ENCODE assay signal across 19 cellular contexts in the genomic region with DNA sequence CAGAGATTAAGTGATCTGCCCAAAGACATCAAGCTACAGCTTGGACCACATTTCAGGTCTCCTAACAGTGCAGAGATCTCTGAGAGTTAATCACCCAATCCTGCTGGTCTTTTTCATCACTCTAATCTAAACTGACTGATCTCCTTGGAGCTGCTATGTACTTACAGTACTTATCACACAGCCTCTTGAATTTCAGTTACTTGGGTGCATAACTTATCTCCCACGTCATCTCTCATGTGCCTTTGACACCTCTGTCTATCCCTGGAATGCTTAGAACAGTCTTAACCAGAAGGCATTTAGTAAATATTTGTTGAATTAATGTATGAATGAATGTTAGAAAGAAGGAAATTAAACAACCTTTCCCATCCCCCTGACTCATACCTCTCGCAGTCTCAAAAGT.
DNase-seq lines count a peak whose midpoint lies in the region; ATAC-seq and TF ChIP-seq lines count a peak whose summit lies in the region.
"Had no signal": no experiment of that assay in that cellular context is flagged by ENCODE, and none has a peak within 500 bp of the region (broad histone marks: within the 10 kb centered on the region; RNA-seq: fewer than 3 reads in every experiment).

No MANE protein-coding gene starts in this region.

- no peak for DNase-seq in CD4-positive, alpha-beta T cell
- peak; percentile 75 for DNase-seq in HCEC 1CT
- peak; percentile 37 for DNase-seq in SW480 (ENCODE audit: low spot score)
- peak; percentile 44 for DNase-seq in glomerular visceral epithelial cell (ENCODE audit: extremely low spot score)
- no peak for DNase-seq in effector memory CD4-positive, alpha-beta T cell
- no peak for DNase-seq in right lobe of liver
- DNase-seq in stimulated activated effector memory CD8-positive, alpha-beta T cell treated with anti-CD3 and anti-CD28 coated beads, Interleukin-12 subunit alpha, Interleukin-12 subunit beta, amount 100 ng/mL, for 72 hours (ENCODE audit: low spot score in 2 of 2), result no peak
- no peak for DNase-seq in activated T-helper 1 cell treated with anti-CD3 and anti-CD28 coated beads, Interleukin-12 subunit alpha, Interleukin-12 subunit beta, Interleukin-2, Interleukin-4 antibody, amounts not matched to agents 30 ng/mL and 10 ng/mL and 1 ng/mL, durations not matched to agents 14 hours and 24 hours and 36 hours (ENCODE audit: low spot score)
- DNase-seq: activated naive CD8-positive, alpha-beta T cell treated with anti-CD3 and anti-CD28 coated beads, Interleukin-2, amount 10 ng/mL, durations not matched to agents 7 days and 5 days; central memory CD4-positive, alpha-beta T cell; foreskin melanocyte; KG1; NCI-H1105; NCI-H2171 treated with DMSO at 0.1 percent for 48 hours; posterior cingulate gyrus; SJCRH30; T-helper 9 cell had no signal

- intact Hi-C loops in CD4-positive, alpha-beta T cell (cut with DNase I, micrococcal nuclease), result no loop called here
- intact Hi-C loops in right lobe of liver (cut with DNase I), result no loop called here
- intact Hi-C loops in activated T-helper 1 cell treated with anti-CD3 and anti-CD28 coated beads, Interleukin-12 subunit alpha, Interleukin-12 subunit beta, Interleukin-2, Interleukin-4 antibody, amounts not matched to agents 30 ng/mL and 10 ng/mL and 1 ng/mL, durations not matched to agents 14 hours and 24 hours and 36 hours (cut with micrococcal nuclease), result no loop called here

- no peak overlapping the region for H3K4me3 ChIP-seq in effector memory CD4-positive, alpha-beta T cell (ENCODE audit: insufficient read depth, low read depth, low read length, poor library complexity, severe bottlenecking)
- H3K4me3 ChIP-seq in right lobe of liver, result no peak overlapping the region
- H3K4me3 ChIP-seq: SJCRH30, smooth muscle cell had no signal

- peaks cover 56% of the 10 kb centered on the region for H3K4me1 Mint-ChIP-seq in CD4-positive, alpha-beta T cell (ENCODE audit: low read depth)
- peaks cover 36% of the 10 kb centered on the region for H3K4me1 Mint-ChIP-seq in stimulated activated effector memory CD8-positive, alpha-beta T cell treated with anti-CD3 and anti-CD28 coated beads, Interleukin-12 subunit alpha, Interleukin-12 subunit beta, amount 100 ng/mL, for 72 hours
- H3K4me1 Mint-ChIP-seq in activated T-helper 1 cell treated with anti-CD3 and anti-CD28 coated beads, Interleukin-12 subunit alpha, Interleukin-12 subunit beta, Interleukin-2, Interleukin-4 antibody, amounts not matched to agents 30 ng/mL and 10 ng/mL and 1 ng/mL, durations not matched to agents 14 hours and 24 hours and 36 hours (ENCODE audit: low read depth), result peaks cover 25% of the 10 kb centered on the region

- 73% methylated on average over 2 of the region's 2 CpGs for WGBS in right lobe of liver (ENCODE audit: insufficient coverage, low coverage, low lambda C conversion rate, missing lambda C conversion rate)

- no peaks in the 10 kb centered on the region for H3K27me3 ChIP-seq in CD4-positive, alpha-beta T cell (ENCODE audit: control insufficient read depth, insufficient read depth, low read length)
- H3K27me3 ChIP-seq in effector memory CD4-positive, alpha-beta T cell (replicated peaks; ENCODE audit: control insufficient read depth, insufficient read depth, low read length, poor library complexity, severe bottlenecking), result no peaks in the 10 kb centered on the region
- H3K27me3 ChIP-seq in right lobe of liver, result no peaks in the 10 kb centered on the region
- H3K27me3 ChIP-seq: SJCRH30 had no signal

- H3K36me3 Mint-ChIP-seq in CD4-positive, alpha-beta T cell (ENCODE audit: low read depth), result peaks cover 34% of the 10 kb centered on the region
- H3K36me3 Mint-ChIP-seq in stimulated activated effector memory CD8-positive, alpha-beta T cell treated with anti-CD3 and anti-CD28 coated beads, Interleukin-12 subunit alpha, Interleukin-12 subunit beta, amount 100 ng/mL, for 72 hours, result peaks cover 6% of the 10 kb centered on the region
- H3K36me3 Mint-ChIP-seq in activated T-helper 1 cell treated with anti-CD3 and anti-CD28 coated beads, Interleukin-12 subunit alpha, Interleukin-12 subunit beta, Interleukin-2, Interleukin-4 antibody, amounts not matched to agents 30 ng/mL and 10 ng/mL and 1 ng/mL, durations not matched to agents 14 hours and 24 hours and 36 hours (ENCODE audit: low read depth), result peaks cover 2% of the 10 kb centered on the region
- H3K36me3 Mint-ChIP-seq: activated naive CD8-positive, alpha-beta T cell treated with anti-CD3 and anti-CD28 coated beads, Interleukin-2, amount 10 ng/mL, durations not matched to agents 7 days and 5 days had no signal

- H3K27me3 Mint-ChIP-seq in CD4-positive, alpha-beta T cell, result no peaks in the 10 kb centered on the region
- H3K27me3 Mint-ChIP-seq in activated T-helper 1 cell treated with anti-CD3 and anti-CD28 coated beads, Interleukin-12 subunit alpha, Interleukin-12 subunit beta, Interleukin-2, Interleukin-4 antibody, amounts not matched to agents 30 ng/mL and 10 ng/mL and 1 ng/mL, durations not matched to agents 14 hours and 24 hours and 36 hours (ENCODE audit: insufficient read depth), result no peaks in the 10 kb centered on the region
- H3K27me3 Mint-ChIP-seq: activated naive CD8-positive, alpha-beta T cell treated with anti-CD3 and anti-CD28 coated beads, Interleukin-2, amount 10 ng/mL, durations not matched to agents 7 days and 5 days; B cell had no signal

- ATAC-seq in CD4-positive, alpha-beta T cell (ENCODE audit: poor library complexity), result no peak
- ATAC-seq in right lobe of liver, result no peak
- no peak for ATAC-seq in stimulated activated effector memory CD8-positive, alpha-beta T cell treated with anti-CD3 and anti-CD28 coated beads, Interleukin-12 subunit alpha, Interleukin-12 subunit beta, amount 100 ng/mL, for 72 hours

- no peak overlapping the region for H3K27ac ChIP-seq in CD4-positive, alpha-beta T cell (ENCODE audit: low read depth, low read length)
- no peak overlapping the region for H3K27ac ChIP-seq in effector memory CD4-positive, alpha-beta T cell (ENCODE audit: insufficient read depth, low read length, poor library complexity, severe bottlenecking)
- no peak overlapping the region for H3K27ac ChIP-seq in right lobe of liver
- H3K27ac ChIP-seq: SJCRH30 had no signal

- H3K4me1 ChIP-seq in effector memory CD4-positive, alpha-beta T cell (ENCODE audit: control insufficient read depth, insufficient read depth, low read length, poor library complexity, severe bottlenecking), result peaks cover 14% of the 10 kb centered on the region
- no peaks in the 10 kb centered on the region for H3K4me1 ChIP-seq in right lobe of liver

- H3K27ac Mint-ChIP-seq in CD4-positive, alpha-beta T cell, result peak overlapping the region; percentile 8
- no peak overlapping the region for H3K27ac Mint-ChIP-seq in stimulated activated effector memory CD8-positive, alpha-beta T cell treated with anti-CD3 and anti-CD28 coated beads, Interleukin-12 subunit alpha, Interleukin-12 subunit beta, amount 100 ng/mL, for 72 hours
- H3K27ac Mint-ChIP-seq in activated T-helper 1 cell treated with anti-CD3 and anti-CD28 coated beads, Interleukin-12 subunit alpha, Interleukin-12 subunit beta, Interleukin-2, Interleukin-4 antibody, amounts not matched to agents 30 ng/mL and 10 ng/mL and 1 ng/mL, durations not matched to agents 14 hours and 24 hours and 36 hours, result no peak overlapping the region
- H3K27ac Mint-ChIP-seq: activated naive CD8-positive, alpha-beta T cell treated with anti-CD3 and anti-CD28 coated beads, Interleukin-2, amount 10 ng/mL, durations not matched to agents 7 days and 5 days; B cell had no signal

- no peaks in the 10 kb centered on the region for H3K36me3 ChIP-seq in effector memory CD4-positive, alpha-beta T cell (ENCODE audit: control insufficient read depth, insufficient read depth, low read length)
- H3K36me3 ChIP-seq in right lobe of liver, result no peaks in the 10 kb centered on the region
- H3K36me3 ChIP-seq: SJCRH30 had no signal

- no peak for TF ChIP-seq CTCF in CD4-positive, alpha-beta T cell (IDR thresholded peaks at IDR 0.05)
- no peak for TF ChIP-seq CTCF in right lobe of liver (IDR thresholded peaks at IDR 0.05)

- H3K9me3 Mint-ChIP-seq in CD4-positive, alpha-beta T cell, result no peaks in the 10 kb centered on the region
- no peaks in the 10 kb centered on the region for H3K9me3 Mint-ChIP-seq in stimulated activated effector memory CD8-positive, alpha-beta T cell treated with anti-CD3 and anti-CD28 coated beads, Interleukin-12 subunit alpha, Interleukin-12 subunit beta, amount 100 ng/mL, for 72 hours
- H3K9me3 Mint-ChIP-seq in activated T-helper 1 cell treated with anti-CD3 and anti-CD28 coated beads, Interleukin-12 subunit alpha, Interleukin-12 subunit beta, Interleukin-2, Interleukin-4 antibody, amounts not matched to agents 30 ng/mL and 10 ng/mL and 1 ng/mL, durations not matched to agents 14 hours and 24 hours and 36 hours, result no peaks in the 10 kb centered on the region
- H3K9me3 Mint-ChIP-seq: activated naive CD8-positive, alpha-beta T cell treated with anti-CD3 and anti-CD28 coated beads, Interleukin-2, amount 10 ng/mL, durations not matched to agents 7 days and 5 days had no signal

- CTCF ChIA-PET in CD4-positive, alpha-beta T cell (lab: Charles Lee), result interaction anchor here (2.3 kb wide), 1 partner anchor 61 kb away, joined by 6 read pairs; no protein-coding TSS in a partner anchor

- no peak overlapping the region for H3K4me3 Mint-ChIP-seq in CD4-positive, alpha-beta T cell
- H3K4me3 Mint-ChIP-seq in stimulated activated effector memory CD8-positive, alpha-beta T cell treated with anti-CD3 and anti-CD28 coated beads, Interleukin-12 subunit alpha, Interleukin-12 subunit beta, amount 100 ng/mL, for 72 hours, result no peak overlapping the region
- H3K4me3 Mint-ChIP-seq in activated T-helper 1 cell treated with anti-CD3 and anti-CD28 coated beads, Interleukin-12 subunit alpha, Interleukin-12 subunit beta, Interleukin-2, Interleukin-4 antibody, amounts not matched to agents 30 ng/mL and 10 ng/mL and 1 ng/mL, durations not matched to agents 14 hours and 24 hours and 36 hours, result no peak overlapping the region
- H3K4me3 Mint-ChIP-seq: activated naive CD8-positive, alpha-beta T cell treated with anti-CD3 and anti-CD28 coated beads, Interleukin-2, amount 10 ng/mL, durations not matched to agents 7 days and 5 days; B cell had no signal

- no peaks in the 10 kb centered on the region for H3K9me3 ChIP-seq in CD4-positive, alpha-beta T cell (ENCODE audit: control insufficient read depth, low read length)
- no peaks in the 10 kb centered on the region for H3K9me3 ChIP-seq in effector memory CD4-positive, alpha-beta T cell (ENCODE audit: control insufficient read depth, low read length)
- H3K9me3 ChIP-seq in right lobe of liver, result no peaks in the 10 kb centered on the region
- H3K9me3 ChIP-seq: SJCRH30 had no signal

- POLR2A ChIA-PET in CD4-positive, alpha-beta T cell (lab: Charles Lee), result no interaction called here

- no peak for TF ChIP-seq POLR2A in right lobe of liver (IDR thresholded peaks at IDR 0.05)

Comparison
In these comparisons a context has a peak if more than half of its experiments do, and no peak if none do; other contexts are left out.
1. DNase-seq: peak in HCEC 1CT (single experiment), SW480 (single experiment) and glomerular visceral epithelial cell (single experiment); none in CD4-positive, alpha-beta T cell (0 of 10), effector memory CD4-positive, alpha-beta T cell (0 of 3), right lobe of liver (0 of 3), stimulated activated effector memory CD8-positive, alpha-beta T cell treated with anti-CD3 and anti-CD28 coated beads, Interleukin-12 subunit alpha, Interleukin-12 subunit beta, amount 100 ng/mL, for 72 hours (0 of 2) and activated T-helper 1 cell treated with anti-CD3 and anti-CD28 coated beads, Interleukin-12 subunit alpha, Interleukin-12 subunit beta, Interleukin-2, Interleukin-4 antibody, amounts not matched to agents 30 ng/mL and 10 ng/mL and 1 ng/mL, durations not matched to agents 14 hours and 24 hours and 36 hours (single experiment).